In the genomic region with DNA sequence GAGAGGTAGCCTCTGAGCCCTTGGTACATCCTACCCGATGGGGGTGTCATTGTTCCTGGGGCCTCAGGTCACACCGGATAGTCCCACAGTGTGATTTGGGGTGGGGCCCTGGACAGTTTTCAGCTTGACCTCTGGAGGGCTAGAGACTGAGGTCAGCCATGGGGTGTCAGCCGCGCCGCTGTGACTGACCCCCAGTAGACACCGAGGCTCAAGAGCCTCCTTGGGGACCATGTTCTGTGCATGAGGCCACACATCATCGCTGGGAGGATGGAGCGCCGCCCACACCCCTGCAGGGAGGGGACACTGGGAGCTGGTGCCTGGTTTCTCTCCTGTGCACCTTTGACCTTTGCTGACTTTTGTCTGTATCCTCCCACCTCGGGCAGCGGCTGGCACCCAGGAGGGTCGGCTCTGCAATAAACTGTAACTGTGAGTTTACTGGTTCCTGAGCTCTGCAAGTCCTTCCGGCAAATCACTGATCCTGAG, we compare ENCODE assay signal across 18 cellular contexts.
"Had no signal": no experiment of that assay in that cellular context is flagged by ENCODE, and none has a peak within 500 bp of the region (broad histone marks: within the 10 kb centered on the region; RNA-seq: fewer than 3 reads in every experiment).

No MANE protein-coding gene starts in this region.

- H3K27me3 Mint-ChIP-seq: activated CD8-positive, alpha-beta memory T cell treated with anti-CD3 and anti-CD28 coated beads, Interleukin-2, amount 10 ng/mL, durations not matched to agents 7 days and 5 days; activated naive CD8-positive, alpha-beta T cell treated with anti-CD3 and anti-CD28 coated beads, Interleukin-2, amount 10 ng/mL, durations not matched to agents 7 days and 5 days; naive thymus-derived CD4-positive, alpha-beta T cell had no signal

- H3K27me3 ChIP-seq: transverse colon, vagina had no signal

- H3K4me3 ChIP-seq: gastrocnemius medialis, heart left ventricle, mucosa of descending colon, transverse colon, vagina had no signal

- H3K4me1 Mint-ChIP-seq: brain had no signal

- DNase-seq: activated CD4-positive, CD25-positive, alpha-beta regulatory T cell; activated CD8-positive, alpha-beta memory T cell treated with anti-CD3 and anti-CD28 coated beads, Interleukin-2, amount 10 ng/mL, durations not matched to agents 7 days and 5 days; activated effector memory CD4-positive, alpha-beta T cell treated with anti-CD3 and anti-CD28 coated beads, Interleukin-2, amount 50 U/mL, for 16 hours; activated naive CD8-positive, alpha-beta T cell treated with anti-CD3 and anti-CD28 coated beads, Interleukin-2, amount 10 ng/mL, durations not matched to agents 7 days and 5 days; activated T-cell treated with anti-CD3 and anti-CD28 coated beads, Interleukin-2, amount 50 U/mL, for 4 hours; cerebellar nuclear complex; gastrocnemius medialis; naive thymus-derived CD4-positive, alpha-beta T cell; stimulated activated CD4-positive, alpha-beta T cell treated with anti-CD3 and anti-CD28 coated beads, Interleukin-4, amount 100 ng/mL, for 24 hours; stimulated activated naive CD8-positive, alpha-beta T cell treated with anti-CD3 and anti-CD28 coated beads, Interleukin-15, Interleukin-2, amounts not matched to agents 100 U/mL and 50 U/mL, for 24 hours had no signal

- H3K27ac ChIP-seq: gastrocnemius medialis, heart left ventricle, vagina had no signal

- FAIRE-seq: small intestine had no signal

- H3K27ac Mint-ChIP-seq: activated CD8-positive, alpha-beta memory T cell treated with anti-CD3 and anti-CD28 coated beads, Interleukin-2, amount 10 ng/mL, durations not matched to agents 7 days and 5 days; activated naive CD8-positive, alpha-beta T cell treated with anti-CD3 and anti-CD28 coated beads, Interleukin-2, amount 10 ng/mL, durations not matched to agents 7 days and 5 days; T-helper 2 cell treated with Interferon-gamma antibody and Interleukin-4, amounts not matched to agents 5 μg/mL and 100 μg/mL, for 36 hours had no signal

- ATAC-seq: activated CD8-positive, alpha-beta memory T cell treated with anti-CD3 and anti-CD28 coated beads, Interleukin-2, amount 10 ng/mL, durations not matched to agents 7 days and 5 days; gastrocnemius medialis; left lobe of liver had no signal

- H3K36me3 ChIP-seq: gastrocnemius medialis, transverse colon, vagina had no signal

- H3K36me3 Mint-ChIP-seq: brain had no signal

- H3K9me3 ChIP-seq: gastrocnemius medialis, heart left ventricle, mucosa of descending colon, transverse colon, vagina had no signal

- H3K4me1 ChIP-seq: gastrocnemius medialis, vagina had no signal

- H3K4me3 Mint-ChIP-seq: activated CD8-positive, alpha-beta memory T cell treated with anti-CD3 and anti-CD28 coated beads, Interleukin-2, amount 10 ng/mL, durations not matched to agents 7 days and 5 days; activated naive CD8-positive, alpha-beta T cell treated with anti-CD3 and anti-CD28 coated beads, Interleukin-2, amount 10 ng/mL, durations not matched to agents 7 days and 5 days; activated T-cell treated with anti-CD3 and anti-CD28 coated beads, Interleukin-2, amount 50 U/mL, for 4 hours; brain; naive thymus-derived CD4-positive, alpha-beta T cell; T-helper 2 cell treated with Interferon-gamma antibody and Interleukin-4, amounts not matched to agents 5 μg/mL and 100 μg/mL, for 36 hours had no signal

- H3K9me3 Mint-ChIP-seq: activated naive CD8-positive, alpha-beta T cell treated with anti-CD3 and anti-CD28 coated beads, Interleukin-2, amount 10 ng/mL, durations not matched to agents 7 days and 5 days; activated T-cell treated with anti-CD3 and anti-CD28 coated beads, Interleukin-2, amount 50 U/mL, for 4 hours; naive thymus-derived CD4-positive, alpha-beta T cell; T-helper 2 cell treated with Interferon-gamma antibody and Interleukin-4, amounts not matched to agents 5 μg/mL and 100 μg/mL, for 36 hours had no signal
